9 cellular contexts compared by ENCODE assay signal in genomic region chr17:28895794-28896447, GRCh38. TPM values are rescaled to one million over a fixed set of nuclear protein-coding genes. Genes with fewer than 3 reads are reported as not detected.
DNase-seq lines count a peak whose midpoint lies in the region; ATAC-seq, FAIRE-seq and TF ChIP-seq lines count a peak whose summit lies in the region.
"Had no signal": no experiment of that assay in that cellular context is flagged by ENCODE, and none has a peak within 500 bp of the region (broad histone marks: within the 10 kb centered on the region; RNA-seq: fewer than 3 reads in every experiment).

No MANE protein-coding gene starts in this region.

- peak overlapping the region; percentile 97 for H3K4me3 Mint-ChIP-seq in T-helper 17 cell

- H3K27me3 ChIP-seq in GM23248 (replicated peaks; ENCODE audit: insufficient read depth) (no peaks in the 10 kb centered on the region), gastrocnemius medialis (no peaks in the 10 kb centered on the region)

- no peak for FAIRE-seq in GM12892 (lab: Jason Lieb, UNC)
- FAIRE-seq: islet of Langerhans had no signal

- H3K27ac ChIP-seq in GM23248 (no peak overlapping the region), gastrocnemius medialis (peak overlapping the region; percentile 82 to 89 (median 85))

- CTCF ChIA-PET in GM10248 (lab: Yijun Ruan, JAX): interaction anchor here (0.8 to 8.0 kb wide), 10 partner anchors 8 to 248 kb away, joined by 3 to 35 read pairs (median 3); partner anchors contain the start of gene TLCD1

- H3K9ac ChIP-seq in GM23248: peak overlapping the region; percentile 83

- H3K36me3 Mint-ChIP-seq in T-helper 17 cell (ENCODE audit: low read depth): peaks cover 3% of the 10 kb centered on the region

- 46 to 51% methylated on average over 3 of the region's 3 CpGs for WGBS in GM23248 (ENCODE audit: low coverage in 1 of 2, low lambda C conversion rate in 2 of 2, missing lambda C conversion rate in 2 of 2), 2 experiments

- no peak for ATAC-seq in T-helper 17 cell
- ATAC-seq in gastrocnemius medialis: no peak
- no peak for ATAC-seq in HG02884 (IDR thresholded peaks at IDR 0.05; ENCODE audit: unreplicated experiment)

- H3K4me2 ChIP-seq in GM23248 (ENCODE audit: unreplicated experiment): peak overlapping the region; percentile 93

- H3F3A ChIP-seq in GM23248 (ENCODE audit: insufficient read depth): no peaks in the 10 kb centered on the region

- peaks cover 41% of the 10 kb centered on the region for H3K79me2 ChIP-seq in GM23248 (ENCODE audit: insufficient read depth)

- H4K20me1 ChIP-seq in GM23248 (ENCODE audit: insufficient read depth): no peaks in the 10 kb centered on the region

- intact Hi-C loops in gastrocnemius medialis (cut with DNase I; ENCODE audit: low total_unique reads): loop anchor here (5.0 kb wide), 3 partner anchors 39 to 169 kb away; partner anchors contain the start of genes ERAL1, NEK8 and TLCD1

- no peaks in the 10 kb centered on the region for H3K9me2 ChIP-seq in GM23248 (ENCODE audit: insufficient read depth)

- in situ Hi-C loops in GM23248 (cut with MboI) (loop anchor here (10.0 kb wide), 1 partner anchor 131 kb away; no protein-coding TSS in a partner anchor), gastrocnemius medialis (cut with MboI; ENCODE audit: low sequenced_read_pairs in 4 of 4) (loop anchor here in 1 of 4 donors (10.0 kb wide), 1 partner anchor 131 kb away; no protein-coding TSS in a partner anchor)

- 0 out of 2 replicates have a peak overlapping the region, but pooled peaks have one; percentile 97 for H2AFZ ChIP-seq in GM23248

- H3K4me3 ChIP-seq in GM23248: peak overlapping the region; percentile 95
- peak overlapping the region; percentile 80 for H3K4me3 ChIP-seq in fibroblast of the aortic adventitia (ENCODE audit: low read depth, low read length)
- H3K4me3 ChIP-seq in gastrocnemius medialis: peak overlapping the region in 2 of 4 donors; percentile 70 to 92

- H3K4me1 Mint-ChIP-seq in T-helper 17 cell: peaks cover 52% of the 10 kb centered on the region

- H3K27ac Mint-ChIP-seq in T-helper 17 cell: peak overlapping the region; percentile 98

- H3K4me1 ChIP-seq in GM23248 (ENCODE audit: insufficient read depth) (peaks cover 14% of the 10 kb centered on the region; the same call in 1 of the 2 replicates), gastrocnemius medialis (peaks cover 33% of the 10 kb centered on the region in 2 donors)

- no peak for TF ChIP-seq CTCF in fibroblast of the aortic adventitia (IDR thresholded peaks at IDR 0.05; ENCODE audit: insufficient read depth, low read length)
- no peak for TF ChIP-seq CTCF in gastrocnemius medialis (IDR thresholded peaks at IDR 0.05 in 4 of 5, conservative IDR thresholded peaks at IDR 0.05 in 1 of 5)
- no peak for TF ChIP-seq CTCF in GM10248 (IDR thresholded peaks at IDR 0.05; ENCODE audit: control extremely low read depth, extremely low read depth, low read depth, missing control alignments)

- DNase-seq in GM23248: no peak
- DNase-seq in T-helper 17 cell: no peak
- no peak for DNase-seq in fibroblast of the aortic adventitia (ENCODE audit: low read depth)
- DNase-seq in gastrocnemius medialis: no peak
- no peak for DNase-seq in GM12892 (ENCODE audit: insufficient read length)
- DNase-seq in GM10248 (ENCODE audit: extremely low spot score): no peak
- DNase-seq in AML-193 (lab: John Stamatoyannopoulos, UW): no peak

- TF ChIP-seq POLR2A in gastrocnemius medialis (IDR thresholded peaks at IDR 0.05) (no peak), GM12892 (IDR thresholded peaks at IDR 0.05; ENCODE audit: low read depth, low read length) (no peak)

- H3K9me3 ChIP-seq in GM23248 (ENCODE audit: low read depth): no peaks in the 10 kb centered on the region
- no peaks in the 10 kb centered on the region for H3K9me3 ChIP-seq in T-helper 17 cell (ENCODE audit: control insufficient read depth, low read length, poor library complexity, severe bottlenecking)
- H3K9me3 ChIP-seq in gastrocnemius medialis: no peaks in the 10 kb centered on the region

- POLR2A ChIA-PET in GM10248 (lab: Yijun Ruan, JAX): no interaction called here

- H3K27me3 Mint-ChIP-seq in T-helper 17 cell: no peaks in the 10 kb centered on the region

- H3K36me3 ChIP-seq in GM23248 (ENCODE audit: low read depth): no peaks in the 10 kb centered on the region
- H3K36me3 ChIP-seq in gastrocnemius medialis: no peaks in the 10 kb centered on the region

RNA-seq across cellular contexts. Expression of gene FLOT2, which starts 1.6 kb away (rescaled TPM):
- total RNA-seq in GM23248 (2014; rRNA removed; shearing (Covaris generic)): 28.6 and 33.2 TPM in 2 replicates
- 55.0 TPM in 2 replicates for polyA plus RNA-seq in GM23248 (2016; fragmentation: Nextera tagmentation; extraction: Ambion mirVana)
- total RNA-seq in T-helper 17 cell (100 to 1,000 TPM; 132 to 147 TPM), fibroblast of the aortic adventitia (ENCODE audit: low replicate concordance) (13.0 and 39.9 TPM in 2 replicates), gastrocnemius medialis (10 to 100 TPM; 15.3 to 37.9 (median 28.4) TPM)
- 38.4 TPM for polyA plus RNA-seq in GM12892 (2012; ENCODE audit: missing spikeins)

RNA-seq across cellular contexts. Expression of gene DHRS13, which starts 7.0 kb away (rescaled TPM):
- 4.7 and 5.2 TPM in 2 replicates for total RNA-seq in GM23248 (2014; rRNA removed; shearing (Covaris generic))
- 2.6 and 3.2 TPM in 2 replicates for polyA plus RNA-seq in GM23248 (2016; fragmentation: Nextera tagmentation; extraction: Ambion mirVana)
- total RNA-seq in T-helper 17 cell (10 to 100 TPM; 21.0 TPM), fibroblast of the aortic adventitia (ENCODE audit: low replicate concordance) (5.6 and 8.3 TPM in 2 replicates), gastrocnemius medialis (1 to 10 TPM in 3 of 4 donors, under 1 TPM in 1; 0.25 to 3.7 (median 2.4) TPM)
- polyA plus RNA-seq in GM12892 (2012; ENCODE audit: missing spikeins): 5.9 TPM

RNA-seq across cellular contexts. Expression of gene ERAL1, which starts 41.1 kb away (rescaled TPM):
- 34.8 and 40.2 TPM in 2 replicates for total RNA-seq in GM23248 (2014; rRNA removed; shearing (Covaris generic))
- 58.1 and 60.0 TPM in 2 replicates for polyA plus RNA-seq in GM23248 (2016; fragmentation: Nextera tagmentation; extraction: Ambion mirVana)
- 10 to 100 TPM; 19.0 to 20.5 TPM for total RNA-seq in T-helper 17 cell
- total RNA-seq in fibroblast of the aortic adventitia (ENCODE audit: low replicate concordance): 16.3 and 38.1 TPM in 2 replicates
- 10 to 100 TPM; 35.1 to 69.2 (median 64.1) TPM for total RNA-seq in gastrocnemius medialis
- 40.4 TPM for polyA plus RNA-seq in GM12892 (2012; ENCODE audit: missing spikeins)

RNA-seq across cellular contexts. Expression of gene FAM222B, which starts 53.3 kb away (rescaled TPM):
- 7.6 and 12.9 TPM in 2 replicates for total RNA-seq in GM23248 (2014; rRNA removed; shearing (Covaris generic))
- polyA plus RNA-seq in GM23248 (2016; fragmentation: Nextera tagmentation; extraction: Ambion mirVana): 11.1 and 11.4 TPM in 2 replicates
- total RNA-seq in T-helper 17 cell (10 to 100 TPM; 18.3 to 22.6 TPM), fibroblast of the aortic adventitia (ENCODE audit: low replicate concordance) (1.6 and 7.0 TPM in 2 replicates), gastrocnemius medialis (10 to 100 TPM; 36.2 to 82.6 (median 66.8) TPM)
- 7.4 TPM for polyA plus RNA-seq in GM12892 (2012; ENCODE audit: missing spikeins)

RNA-seq across cellular contexts. Expression of gene PHF12, which starts 55.4 kb away (rescaled TPM):
- total RNA-seq in GM23248 (2014; rRNA removed; shearing (Covaris generic)): 27.7 and 46.9 TPM in 2 replicates
- polyA plus RNA-seq in GM23248 (2016; fragmentation: Nextera tagmentation; extraction: Ambion mirVana): 5.9 and 6.1 TPM in 2 replicates
- total RNA-seq in T-helper 17 cell: 100 to 1,000 TPM; 164 to 174 TPM
- total RNA-seq in fibroblast of the aortic adventitia (ENCODE audit: low replicate concordance): 25.7 and 58.1 TPM in 2 replicates
- total RNA-seq in gastrocnemius medialis: 10 to 100 TPM; 22.1 to 37.3 (median 24.2) TPM
- 18.2 TPM for polyA plus RNA-seq in GM12892 (2012; ENCODE audit: missing spikeins)
